Comparison of ENCODE assay signal across 6 cellular contexts in the genomic region with DNA sequence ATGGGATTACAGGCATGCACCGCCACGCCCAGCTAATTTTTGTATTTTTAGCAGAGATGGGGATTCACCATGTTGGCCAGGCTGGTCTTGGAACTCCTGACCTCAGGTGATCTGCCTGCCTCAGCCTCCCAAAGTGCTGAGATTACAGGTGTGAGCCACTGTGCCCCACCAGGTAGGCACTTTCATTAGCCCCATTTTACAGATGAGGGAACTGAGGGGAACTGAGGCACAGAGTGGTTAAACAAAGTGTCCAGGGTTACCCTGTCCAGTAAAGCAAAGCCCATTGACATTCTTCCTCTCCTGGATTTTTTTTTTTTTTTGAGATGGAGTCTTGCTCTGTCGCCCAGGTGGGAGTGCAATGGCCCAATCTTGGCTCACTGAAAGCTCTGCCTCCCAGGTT. TPM values are rescaled to one million over a fixed set of nuclear protein-coding genes. Genes with fewer than 3 reads are reported as not detected.
A peak's percentile ranks its signal among the peaks of the same experiment; 100 is the strongest.
DNase-seq lines count a peak whose midpoint lies in the region; ATAC-seq and TF ChIP-seq lines count a peak whose summit lies in the region.
"Not testable (repeated sequence)": the region's sequence is repeated elsewhere in the genome, so short reads cannot be mapped to it uniquely, and the experiment has no call there.

No MANE protein-coding gene starts in this region.

- H3K9me3 ChIP-seq in GM23248 (ENCODE audit: low read depth); right atrium auricular region; neural progenitor cell (ENCODE audit: low read depth): not testable (repeated sequence)

- H3K4me2 ChIP-seq in GM23248 (ENCODE audit: unreplicated experiment); neural progenitor cell: not testable (repeated sequence)

- H3K27me3 Mint-ChIP-seq in T-cell; activated naive CD8-positive, alpha-beta T cell; type B pancreatic cell: not testable (repeated sequence)
- peaks cover 11% of the 10 kb centered on the region for H3K27me3 Mint-ChIP-seq in neural progenitor cell (ENCODE audit: insufficient read depth, low read depth)

- H3F3A ChIP-seq in GM23248 (ENCODE audit: insufficient read depth): peaks cover 52% of the 10 kb centered on the region
- H3F3A ChIP-seq in neural progenitor cell (ENCODE audit: low read depth): peaks cover 52% of the 10 kb centered on the region

- ATAC-seq in T-cell (replicated peaks in 1 of 4): not testable (repeated sequence)

- not testable (repeated sequence) for DNase-seq in GM23248; T-cell; right atrium auricular region (ENCODE audit: low spot score); neural progenitor cell (ENCODE audit: low spot score); type B pancreatic cell (ENCODE audit: extremely low spot score, unreplicated experiment)

- peak overlapping the region in 1 of 3 donors; percentile 82 for H3K4me3 Mint-ChIP-seq in T-cell
- H3K4me3 Mint-ChIP-seq in activated naive CD8-positive, alpha-beta T cell; type B pancreatic cell: not testable (repeated sequence)
- peak overlapping the region; percentile 38 for H3K4me3 Mint-ChIP-seq in neural progenitor cell

- H4K20me1 ChIP-seq in GM23248 (ENCODE audit: insufficient read depth); neural progenitor cell (ENCODE audit: low read depth): not testable (repeated sequence)

- not testable (repeated sequence) for H3K4me3 ChIP-seq in GM23248, right atrium auricular region, neural progenitor cell

- H3K79me2 ChIP-seq in GM23248 (ENCODE audit: insufficient read depth); neural progenitor cell (ENCODE audit: low read depth): not testable (repeated sequence)

- H3K27me3 ChIP-seq in GM23248 (replicated peaks; ENCODE audit: insufficient read depth); right atrium auricular region; neural progenitor cell: not testable (repeated sequence)

- not testable (repeated sequence) for H3K36me3 Mint-ChIP-seq in T-cell; activated naive CD8-positive, alpha-beta T cell; neural progenitor cell; type B pancreatic cell

- not testable (repeated sequence) for TF ChIP-seq CTCF in right atrium auricular region (IDR thresholded peaks at IDR 0.05); neural progenitor cell (IDR thresholded peaks at IDR 0.05); type B pancreatic cell (conservative IDR thresholded peaks at IDR 0.05)

- POLR2A ChIA-PET in T-cell (lab: Charles Lee): interaction anchor here in 1 of 2 donors (0.7 kb wide), 1 partner anchor 431 kb away, joined by 8 read pairs; no protein-coding TSS in a partner anchor

- not testable (repeated sequence) for H3K9ac ChIP-seq in GM23248, neural progenitor cell

- peak overlapping the region; percentile 93 for H3K27ac ChIP-seq in GM23248
- H3K27ac ChIP-seq in right atrium auricular region: peak overlapping the region; percentile 85 to 93
- H3K27ac ChIP-seq in neural progenitor cell: not testable (repeated sequence)

- H3K9me2 ChIP-seq in GM23248 (ENCODE audit: insufficient read depth): not testable (repeated sequence)

- WGBS in GM23248 (ENCODE audit: low coverage in 1 of 2, low lambda C conversion rate in 2 of 2, missing lambda C conversion rate in 2 of 2), 2 experiments: 99 to 100% methylated on average over 3 of the region's 3 CpGs

- peak overlapping the region; percentile 99 to 100 for H3K27ac Mint-ChIP-seq in T-cell
- H3K27ac Mint-ChIP-seq in activated naive CD8-positive, alpha-beta T cell: peak overlapping the region; percentile 50
- H3K27ac Mint-ChIP-seq in neural progenitor cell: not testable (repeated sequence)
- H3K27ac Mint-ChIP-seq in type B pancreatic cell: peak overlapping the region; percentile 99

- in situ Hi-C loops in GM23248 (cut with MboI): not testable (repeated sequence)

- H3K36me3 ChIP-seq in GM23248 (ENCODE audit: low read depth); right atrium auricular region; neural progenitor cell: not testable (repeated sequence)

- H3K9me3 Mint-ChIP-seq in T-cell; activated naive CD8-positive, alpha-beta T cell (ENCODE audit: low read depth); neural progenitor cell; type B pancreatic cell: not testable (repeated sequence)

- H3K4me1 Mint-ChIP-seq in T-cell (peaks cover 78 to 91% (median 86%) of the 10 kb centered on the region in 3 donors), neural progenitor cell (peaks cover 43% of the 10 kb centered on the region), type B pancreatic cell (ENCODE audit: unreplicated experiment) (peaks cover 39% of the 10 kb centered on the region)
- peaks cover 77% of the 10 kb centered on the region for H3K4me1 Mint-ChIP-seq in activated naive CD8-positive, alpha-beta T cell (ENCODE audit: low read depth)

- H2AFZ ChIP-seq in GM23248; neural progenitor cell (replicated peaks): not testable (repeated sequence)

- CTCF ChIA-PET in T-cell (lab: Charles Lee): not testable (repeated sequence)

- H3K4me1 ChIP-seq in GM23248 (ENCODE audit: insufficient read depth) (peaks cover 67% of the 10 kb centered on the region), right atrium auricular region (peaks cover 0 to 56% of the 10 kb centered on the region in 2 donors), neural progenitor cell (peaks cover 24% of the 10 kb centered on the region)

RNA-seq across cellular contexts. Expression of a gene that starts 15.9 kb away (rescaled TPM):
- total RNA-seq in GM23248 (2014; rRNA removed; shearing (Covaris generic)): 27.8 and 30.4 TPM in 2 replicates
- polyA plus RNA-seq in GM23248 (2016; fragmentation: Nextera tagmentation; extraction: Ambion mirVana): 84.0 and 88.6 TPM in 2 replicates
- total RNA-seq in T-cell: 100 to 1,000 TPM; 165 to 413 (median 196) TPM
- total RNA-seq in right atrium auricular region: 100 to 1,000 TPM in 1 of 2 donors, 10 to 100 TPM in 1; 35.4 to 139 TPM
- 13.7 and 55.4 TPM in 2 replicates for total RNA-seq in neural progenitor cell (ENCODE audit: low replicate concordance)
- total RNA-seq in type B pancreatic cell (ENCODE audit: low replicate concordance): 103 and 322 TPM in 2 replicates

RNA-seq across cellular contexts. Expression of a gene that starts 16.0 kb away (rescaled TPM):
- total RNA-seq in GM23248 (2014; rRNA removed; shearing (Covaris generic)): 56.4 and 80.5 TPM in 2 replicates
- 55.6 and 62.4 TPM in 2 replicates for polyA plus RNA-seq in GM23248 (2016; fragmentation: Nextera tagmentation; extraction: Ambion mirVana)
- total RNA-seq in T-cell: 10 to 100 TPM; 43.8 to 89.6 (median 67.3) TPM
- total RNA-seq in right atrium auricular region: 10 to 100 TPM; 33.1 to 39.2 TPM
- total RNA-seq in neural progenitor cell (ENCODE audit: low replicate concordance): 36.5 and 51.2 TPM in 2 replicates
- total RNA-seq in type B pancreatic cell (ENCODE audit: low replicate concordance): 45.2 and 46.8 TPM in 2 replicates

RNA-seq across cellular contexts. Expression of a gene that starts 48.1 kb away (rescaled TPM):
- 104 and 105 TPM in 2 replicates for total RNA-seq in GM23248 (2014; rRNA removed; shearing (Covaris generic))
- polyA plus RNA-seq in GM23248 (2016; fragmentation: Nextera tagmentation; extraction: Ambion mirVana): 1.4 and 2.6 TPM in 2 replicates
- total RNA-seq in T-cell: 10 to 100 TPM; 23.8 to 44.9 (median 38.1) TPM
- 10 to 100 TPM; 25.4 to 27.3 TPM for total RNA-seq in right atrium auricular region
- total RNA-seq in neural progenitor cell (ENCODE audit: low replicate concordance): 34.7 and 108 TPM in 2 replicates
- 66.8 and 77.9 TPM in 2 replicates for total RNA-seq in type B pancreatic cell (ENCODE audit: low replicate concordance)

RNA-seq across cellular contexts. Expression of a gene that starts 49.6 kb away (rescaled TPM):
- 30.4 and 33.0 TPM in 2 replicates for total RNA-seq in GM23248 (2014; rRNA removed; shearing (Covaris generic))
- polyA plus RNA-seq in GM23248 (2016; fragmentation: Nextera tagmentation; extraction: Ambion mirVana): 27.0 and 31.8 TPM in 2 replicates
- total RNA-seq in T-cell (100 to 1,000 TPM in 2 of 5 donors, 10 to 100 TPM in 3; 68.9 to 121 (median 95.6) TPM), right atrium auricular region (10 to 100 TPM; 13.6 to 15.0 TPM), neural progenitor cell (ENCODE audit: low replicate concordance) (30.2 and 49.0 TPM in 2 replicates), type B pancreatic cell (ENCODE audit: low replicate concordance) (48.1 and 69.7 TPM in 2 replicates)
